ENCODE assay signal across 8 cellular contexts in genomic region chr7:48299580-48300169, GRCh38.
A peak's percentile ranks its signal among the peaks of the same experiment; 100 is the strongest.
DNase-seq lines count a peak whose midpoint lies in the region; ATAC-seq lines count a peak whose summit lies in the region.

No MANE protein-coding gene starts in this region.

- CTCF ChIA-PET in activated naive CD4-positive, alpha-beta T cell treated with anti-CD3 and anti-CD28 coated beads for 36 hours (lab: Charles Lee): interaction anchor here (0.6 to 1.8 kb wide), 6 partner anchors 11 to 1547 kb away, joined by 3 to 8 read pairs (median 3); no protein-coding TSS in a partner anchor

- no peaks in the 10 kb centered on the region for H3K9me3 Mint-ChIP-seq in activated naive CD4-positive, alpha-beta T cell treated with anti-CD3 and anti-CD28 coated beads for 36 hours

- intact Hi-C loops in activated naive CD4-positive, alpha-beta T cell treated with anti-CD3 and anti-CD28 coated beads for 36 hours (cut with micrococcal nuclease): loop anchor here (1.0 to 10.0 kb wide), 9 partner anchors 48 to 1553 kb away; partner anchors contain the start of gene PKD1L1
- intact Hi-C loops in head of caudate nucleus (cut with DNase I): loop anchor here (10.0 kb wide), 1 partner anchor 575 kb away; no protein-coding TSS in a partner anchor
- intact Hi-C loops in posterior cingulate gyrus (cut with DNase I): loop anchor here (1.0 kb wide), 2 partner anchors 576 to 1553 kb away; no protein-coding TSS in a partner anchor

- peak; percentile 32 for DNase-seq in DMS 273 treated with DMSO at 0.1 percent for 48 hours (lab: John Stamatoyannopoulos, UW)
- peak; percentile 24 for DNase-seq in GM19240 (ENCODE audit: insufficient read length, low spot score)
- DNase-seq in NCI-H226: peak; percentile 44
- DNase-seq in activated naive CD4-positive, alpha-beta T cell treated with anti-CD3 and anti-CD28 coated beads for 36 hours: peak; percentile 75
- peak in 41 of 42 donors; percentile 26 to 86 (median 65) for DNase-seq in head of caudate nucleus
- DNase-seq in posterior cingulate gyrus: peak in 8 of 10 donors; percentile 47 to 93 (median 74)
- no peak for DNase-seq in NCI-H187 (lab: John Stamatoyannopoulos, UW)

- ATAC-seq in HG03159 (IDR thresholded peaks at IDR 0.05; ENCODE audit: unreplicated experiment): peak; percentile 87

- H3K4me3 Mint-ChIP-seq in activated naive CD4-positive, alpha-beta T cell treated with anti-CD3 and anti-CD28 coated beads for 36 hours: no peak overlapping the region

- peaks cover 8% of the 10 kb centered on the region for H3K27me3 Mint-ChIP-seq in activated naive CD4-positive, alpha-beta T cell treated with anti-CD3 and anti-CD28 coated beads for 36 hours (ENCODE audit: low read depth)

- no peak overlapping the region for H3K27ac Mint-ChIP-seq in activated naive CD4-positive, alpha-beta T cell treated with anti-CD3 and anti-CD28 coated beads for 36 hours

- peaks cover 4% of the 10 kb centered on the region for H3K4me1 Mint-ChIP-seq in activated naive CD4-positive, alpha-beta T cell treated with anti-CD3 and anti-CD28 coated beads for 36 hours (ENCODE audit: low read depth)

- H3K36me3 Mint-ChIP-seq in activated naive CD4-positive, alpha-beta T cell treated with anti-CD3 and anti-CD28 coated beads for 36 hours (ENCODE audit: low read depth): no peaks in the 10 kb centered on the region

Comparison
In these comparisons a context has a peak if more than half of its experiments do, and no peak if none do; other contexts are left out.
1. DNase-seq: peak in DMS 273 treated with DMSO at 0.1 percent for 48 hours (single experiment), GM19240 (single experiment), NCI-H226 (single experiment), activated naive CD4-positive, alpha-beta T cell treated with anti-CD3 and anti-CD28 coated beads for 36 hours (single experiment), head of caudate nucleus (41 of 42) and posterior cingulate gyrus (8 of 10); none in NCI-H187 (0 of 2).